ENCODE assay signal across 15 cellular contexts in genomic region chr16:20451364-20451763, GRCh38. TPM values are rescaled to one million over a fixed set of nuclear protein-coding genes. Genes with fewer than 3 reads are reported as not detected.
"Had no signal": no experiment of that assay in that cellular context is flagged by ENCODE, and none has a peak within 500 bp of the region (broad histone marks: within the 10 kb centered on the region; RNA-seq: fewer than 3 reads in every experiment).

ACSM2A (plus strand) TSS chr16:20451521; CDS start chr16:20460115, 8,594 bp downstream.

RNA-seq across cellular contexts. Expression of gene ACSM2A, which starts in this region (rescaled TPM):
- total RNA-seq: naive thymus-derived CD4-positive, alpha-beta T cell; natural killer cell; neural crest cell; osteocyte; posterior vena cava; pulmonary artery endothelial cell; right cardiac atrium; sciatic nerve; smooth muscle cell; suprapubic skin; transverse colon; upper lobe of right lung; urinary bladder; uterus had no signal
- polyA plus RNA-seq: naive thymus-derived CD4-positive, alpha-beta T cell; right cardiac atrium; smooth muscle cell; spleen had no signal
